Comparison of ENCODE assay signal across 24 cellular contexts in the genomic region with DNA sequence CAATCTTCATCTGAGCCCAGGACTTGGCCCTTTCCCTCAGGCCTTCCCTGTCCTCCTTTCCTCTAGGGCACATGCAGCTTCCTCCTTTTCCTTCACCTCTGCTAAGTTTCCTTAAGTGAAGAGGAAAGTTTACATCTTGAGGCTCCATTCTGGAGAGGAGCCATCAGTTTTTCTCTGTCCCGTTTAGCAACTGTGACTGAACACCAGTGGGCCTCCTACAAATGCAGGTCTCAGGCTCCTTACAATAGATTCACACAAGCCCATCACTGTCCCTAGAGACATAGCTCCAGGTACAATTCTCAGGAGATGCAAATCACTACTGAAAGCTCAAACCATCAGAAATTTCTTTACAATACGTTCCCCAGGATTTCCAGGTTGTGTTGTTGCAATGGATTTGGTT. TPM values are rescaled to one million over a fixed set of nuclear protein-coding genes. Genes with fewer than 3 reads are reported as not detected.
A peak's percentile ranks its signal among the peaks of the same experiment; 100 is the strongest.
DNase-seq lines count a peak whose midpoint lies in the region; ATAC-seq, FAIRE-seq and TF ChIP-seq lines count a peak whose summit lies in the region.
"Had no signal": no experiment of that assay in that cellular context is flagged by ENCODE, and none has a peak within 500 bp of the region (broad histone marks: within the 10 kb centered on the region; RNA-seq: fewer than 3 reads in every experiment).

No MANE protein-coding gene starts in this region.

- FAIRE-seq in astrocyte (lab: Jason Lieb, UNC) = peak; percentile 34
- FAIRE-seq: colon, islet of Langerhans had no signal

- TF ChIP-seq POLR2A in gastroesophageal sphincter (IDR thresholded peaks at IDR 0.05) = no peak
- no peak for TF ChIP-seq POLR2A in sigmoid colon (IDR thresholded peaks at IDR 0.05)
- TF ChIP-seq POLR2A in right lobe of liver (IDR thresholded peaks at IDR 0.05) = no peak
- no peak for TF ChIP-seq POLR2A in spleen (IDR thresholded peaks at IDR 0.05)

- H2AFZ ChIP-seq in astrocyte (ENCODE audit: low read depth, low read length) = no peak overlapping the region
- H2AFZ ChIP-seq: parathyroid adenoma had no signal

- H3K27ac ChIP-seq in BLaER1 treated with 17β-estradiol and CSF1 and Interleukin-3, amounts not matched to agents 10 nM and 100 nM = peak overlapping the region in 8 of 11 experiments; percentile 13 to 65 (median 57); a peak in 15 of 22 replicates
- H3K27ac ChIP-seq in astrocyte (ENCODE audit: low read depth, low read length) (peak overlapping the region; percentile 66), gastroesophageal sphincter (peak overlapping the region; percentile 72 to 83 (median 80)), sigmoid colon (peak overlapping the region; percentile 40 to 78 (median 68)), right lobe of liver (no peak overlapping the region), spleen (peak overlapping the region in 3 of 8 donors; percentile 30 to 40 (median 34))
- H3K27ac ChIP-seq: parathyroid adenoma, WERI-Rb-1 had no signal

- TF ChIP-seq EP300 in gastroesophageal sphincter (IDR thresholded peaks at IDR 0.05) (no peak), sigmoid colon (IDR thresholded peaks at IDR 0.05) (no peak)

- H4K20me1 ChIP-seq in BLaER1 treated with 17β-estradiol and CSF1 and Interleukin-3, amounts not matched to agents 10 nM and 100 nM = no peaks in the 10 kb centered on the region
- H4K20me1 ChIP-seq in astrocyte (ENCODE audit: insufficient read depth, low read length) = no peaks in the 10 kb centered on the region

- peaks cover 0 to 13% (median 5%) of the 10 kb centered on the region in 11 experiments; a peak in 8 of 22 replicates for H3K9me3 ChIP-seq in BLaER1 treated with 17β-estradiol and CSF1 and Interleukin-3, amounts not matched to agents 10 nM and 100 nM (replicated peaks in 1 of 11)
- H3K9me3 ChIP-seq in astrocyte (ENCODE audit: insufficient read depth, low read depth, low read length) (no peaks in the 10 kb centered on the region), gastroesophageal sphincter (no peaks in the 10 kb centered on the region), sigmoid colon (no peaks in the 10 kb centered on the region), right lobe of liver (no peaks in the 10 kb centered on the region), spleen (peaks cover 0 to 5% (median 0%) of the 10 kb centered on the region in 8 donors)
- H3K9me3 ChIP-seq: Peyer's patch had no signal

- no peak overlapping the region for H3K4me3 ChIP-seq in BLaER1 treated with 17β-estradiol and CSF1 and Interleukin-3, amounts not matched to agents 10 nM and 100 nM
- H3K4me3 ChIP-seq in astrocyte (ENCODE audit: insufficient read depth, low read depth, low read length) (no peak overlapping the region), gastroesophageal sphincter (no peak overlapping the region), sigmoid colon (no peak overlapping the region), right lobe of liver (no peak overlapping the region), spleen (no peak overlapping the region)
- H3K4me3 ChIP-seq: Peyer's patch had no signal

- no peak for TF ChIP-seq CTCF in astrocyte (IDR thresholded peaks at IDR 0.05; ENCODE audit: insufficient read depth, low read depth, low read length)
- no peak for TF ChIP-seq CTCF in gastroesophageal sphincter (IDR thresholded peaks at IDR 0.05)
- TF ChIP-seq CTCF in sigmoid colon (IDR thresholded peaks at IDR 0.05) = no peak
- no peak for TF ChIP-seq CTCF in right lobe of liver (IDR thresholded peaks at IDR 0.05)
- no peak for TF ChIP-seq CTCF in GM20000 (IDR thresholded peaks at IDR 0.05; ENCODE audit: extremely low read depth, missing control alignments)
- TF ChIP-seq CTCF in spleen (IDR thresholded peaks at IDR 0.05 in 8 of 11, conservative IDR thresholded peaks at IDR 0.05 in 3 of 11) = no peak

- peaks cover 0 to 62% (median 0%) of the 10 kb centered on the region in 11 experiments; a peak in 9 of 22 replicates for H3K36me3 ChIP-seq in BLaER1 treated with 17β-estradiol and CSF1 and Interleukin-3, amounts not matched to agents 10 nM and 100 nM
- H3K36me3 ChIP-seq in astrocyte (ENCODE audit: insufficient read depth, low read length) (no peaks in the 10 kb centered on the region), gastroesophageal sphincter (peaks cover 0 to 60% of the 10 kb centered on the region in 2 donors), sigmoid colon (peaks cover 0 to 69% (median 22%) of the 10 kb centered on the region in 4 donors), right lobe of liver (no peaks in the 10 kb centered on the region), spleen (peaks cover 0 to 35% (median 0%) of the 10 kb centered on the region in 6 donors)
- H3K36me3 ChIP-seq: Peyer's patch, WERI-Rb-1 had no signal

- H3K4me3 Mint-ChIP-seq in astrocyte (ENCODE audit: unreplicated experiment) = peak overlapping the region; percentile 36
- H3K4me3 Mint-ChIP-seq: CD8-positive, alpha-beta T cell; stimulated activated naive B cell treated with anti-CD40 and anti-IgM and Interleukin-4, amounts not matched to agents 10 μg/mL and 1 μg/mL and 100 μg/mL, for 72 hours had no signal

- H3K9me3 Mint-ChIP-seq in astrocyte (ENCODE audit: unreplicated experiment) = no peaks in the 10 kb centered on the region
- H3K9me3 Mint-ChIP-seq: CD8-positive, alpha-beta T cell had no signal

- H3K27me3 ChIP-seq in BLaER1 treated with 17β-estradiol and CSF1 and Interleukin-3, amounts not matched to agents 10 nM and 100 nM = no peaks in the 10 kb centered on the region
- H3K27me3 ChIP-seq in astrocyte (ENCODE audit: insufficient read depth, low read length) (no peaks in the 10 kb centered on the region), gastroesophageal sphincter (no peaks in the 10 kb centered on the region), sigmoid colon (no peaks in the 10 kb centered on the region), right lobe of liver (no peaks in the 10 kb centered on the region), spleen (replicated peaks in 1 of 7) (no peaks in the 10 kb centered on the region)
- H3K27me3 ChIP-seq: Peyer's patch had no signal

- peaks cover 35% of the 10 kb centered on the region for H3K4me1 Mint-ChIP-seq in astrocyte (ENCODE audit: low read depth, unreplicated experiment)

- H3K27ac Mint-ChIP-seq in astrocyte (ENCODE audit: unreplicated experiment) = peak overlapping the region; percentile 87
- H3K27ac Mint-ChIP-seq: activated T-helper 2 cell treated with anti-CD3 and anti-CD28 coated beads, Interferon-gamma antibody, Interleukin-2, Interleukin-4, amounts not matched to agents 10 μg/mL and 5 μg/mL and 100 μg/mL, durations not matched to agents 14 hours and 24 hours and 36 hours; CD8-positive, alpha-beta T cell; stimulated activated naive B cell treated with anti-CD40 and anti-IgM and Interleukin-4, amounts not matched to agents 10 μg/mL and 1 μg/mL and 100 μg/mL, for 72 hours had no signal

- 28 to 55% methylated on average over 2 of the region's 2 CpGs for WGBS in gastroesophageal sphincter (ENCODE audit: low coverage in 1 of 2), 2 donors
- 61 to 78% methylated on average over 2 of the region's 2 CpGs for WGBS in sigmoid colon, 2 donors
- 35% methylated on average over 2 of the region's 2 CpGs for WGBS in right lobe of liver (ENCODE audit: insufficient coverage, low coverage, low lambda C conversion rate, missing lambda C conversion rate)
- 63 to 86% (median 67%) methylated on average over 2 of the region's 2 CpGs for WGBS in spleen, 5 donors

- no peaks in the 10 kb centered on the region for H3K79me2 ChIP-seq in astrocyte (ENCODE audit: insufficient read depth, low read length)
- H3K79me2 ChIP-seq: parathyroid adenoma had no signal

- H3K4me1 ChIP-seq in BLaER1 treated with 17β-estradiol and CSF1 and Interleukin-3, amounts not matched to agents 10 nM and 100 nM = peaks cover 0 to 94% (median 63%) of the 10 kb centered on the region in 10 experiments; a peak in 15 of 20 replicates
- H3K4me1 ChIP-seq in astrocyte (ENCODE audit: insufficient read depth, low read length) (peaks cover 20% of the 10 kb centered on the region), gastroesophageal sphincter (peaks cover 0 to 49% (median 9%) of the 10 kb centered on the region in 3 donors), sigmoid colon (peaks cover 0 to 40% (median 26%) of the 10 kb centered on the region in 4 donors), right lobe of liver (no peaks in the 10 kb centered on the region), spleen (peaks cover 0 to 21% (median 6%) of the 10 kb centered on the region in 6 donors)
- H3K4me1 ChIP-seq: parathyroid adenoma, Peyer's patch had no signal

- DNase-seq in astrocyte (ENCODE audit: low read depth) (no peak), sigmoid colon (no peak), right lobe of liver (no peak), GM20000 (ENCODE audit: low spot score) (no peak), NCI-H2029 (lab: John Stamatoyannopoulos, UW) (no peak), spleen (no peak)
- DNase-seq: ACHN; activated CD8-positive, alpha-beta memory T cell treated with anti-CD3 and anti-CD28 coated beads for 24 hours; CD8-positive, alpha-beta T cell; DND-41; head of caudate nucleus; midbrain; NCI-H748 treated with DMSO at 0.1 percent for 48 hours; Peyer's patch; stimulated activated CD4-positive, alpha-beta T cell treated with anti-CD3 and anti-CD28 coated beads, Interleukin-12 subunit alpha, Interleukin-12 subunit beta, amount 100 ng/mL, for 4 hours; stimulated activated naive B cell treated with anti-CD40 and anti-IgM and Interleukin-4, amounts not matched to agents 10 μg/mL and 1 μg/mL and 100 μg/mL, for 72 hours; WERI-Rb-1 had no signal

- H3K27me3 Mint-ChIP-seq in astrocyte (ENCODE audit: low read depth, unreplicated experiment) = no peaks in the 10 kb centered on the region
- H3K27me3 Mint-ChIP-seq: IgD-negative memory B cell; stimulated activated naive B cell treated with anti-CD40 and anti-IgM and Interleukin-4, amounts not matched to agents 10 μg/mL and 1 μg/mL and 100 μg/mL, for 72 hours had no signal

- intact Hi-C loops in sigmoid colon (cut with DNase I) = no loop called here
- intact Hi-C loops in right lobe of liver (cut with DNase I) = no loop called here
- intact Hi-C loops in spleen (cut with DNase I; ENCODE audit: low total_unique reads) = no loop called here

- H3K9ac ChIP-seq in BLaER1 treated with 17β-estradiol and CSF1 and Interleukin-3, amounts not matched to agents 10 nM and 100 nM = peak overlapping the region in 1 of 11 experiments; percentile 8; a peak in 1 of 22 replicates
- peak overlapping the region; percentile 21 for H3K9ac ChIP-seq in astrocyte (ENCODE audit: low read length)
- H3K9ac ChIP-seq: parathyroid adenoma had no signal

- H3K36me3 Mint-ChIP-seq in astrocyte (ENCODE audit: low read depth, unreplicated experiment) = peaks cover 10% of the 10 kb centered on the region
- H3K36me3 Mint-ChIP-seq: CD8-positive, alpha-beta T cell had no signal

- ATAC-seq in gastroesophageal sphincter (no peak), right lobe of liver (no peak)
- ATAC-seq: CD8-positive, alpha-beta T cell; stimulated activated naive B cell treated with anti-CD40 and anti-IgM and Interleukin-4, amounts not matched to agents 10 μg/mL and 1 μg/mL and 100 μg/mL, for 72 hours had no signal

- H3K4me2 ChIP-seq in BLaER1 treated with 17β-estradiol and CSF1 and Interleukin-3, amounts not matched to agents 10 nM and 100 nM = peak overlapping the region in 9 of 11 experiments; percentile 8 to 77 (median 68); a peak in 17 of 22 replicates
- H3K4me2 ChIP-seq in astrocyte (ENCODE audit: low read length) = peak overlapping the region; percentile 18

RNA-seq across cellular contexts. Expression of a gene that starts 23.3 kb away (rescaled TPM):
- total RNA-seq in astrocyte (0.14 and 0.27 TPM in 2 replicates), gastroesophageal sphincter (100 to 1,000 TPM in 2 of 4 donors, 10 to 100 TPM in 2; 13.2 to 191 (median 102) TPM), sigmoid colon (100 to 1,000 TPM in 3 of 4 donors, 10 to 100 TPM in 1; 41.5 to 158 (median 133) TPM), right lobe of liver (10 to 100 TPM in 5 of 6 experiments, 1 to 10 TPM in 1; 9.3 to 60.8 (median 28.3) TPM), spleen (100 to 1,000 TPM in 5 of 7 donors, 10 to 100 TPM in 2; 83.4 to 338 (median 250) TPM)
- polyA plus RNA-seq in sigmoid colon (10 to 100 TPM; 21.3 to 29.4 (median 22.7) TPM), spleen (10 to 100 TPM; 20.2 to 35.9 (median 33.9) TPM)
- total RNA-seq: activated T-helper 2 cell treated with anti-CD3 and anti-CD28 coated beads, Interferon-gamma antibody, Interleukin-2, Interleukin-4, amounts not matched to agents 10 μg/mL and 5 μg/mL and 100 μg/mL, durations not matched to agents 14 hours and 24 hours and 36 hours; CD8-positive, alpha-beta T cell had no signal

RNA-seq across cellular contexts. Expression of a gene that starts 50.8 kb away (rescaled TPM):
- 25.4 and 31.2 TPM in 2 replicates for total RNA-seq in astrocyte
- 10 to 100 TPM; 28.4 to 44.8 (median 38.1) TPM for total RNA-seq in gastroesophageal sphincter
- 10 to 100 TPM; 19.7 to 30.3 (median 26.5) TPM for total RNA-seq in sigmoid colon
- 10 to 100 TPM; 13.1 to 22.8 (median 21.3) TPM for polyA plus RNA-seq in sigmoid colon
- 10 to 100 TPM; 11.2 to 21.0 (median 15.1) TPM for total RNA-seq in right lobe of liver
- total RNA-seq in spleen = 10 to 100 TPM; 45.8 to 86.2 (median 51.3) TPM
- 10 to 100 TPM; 13.3 to 22.2 (median 16.6) TPM for polyA plus RNA-seq in spleen

Comparison
In these comparisons a context has a peak if more than half of its experiments do, and no peak if none do; other contexts are left out.
1. H3K27ac ChIP-seq: peak in BLaER1 treated with 17β-estradiol and CSF1 and Interleukin-3, amounts not matched to agents 10 nM and 100 nM (8 of 11), astrocyte (single experiment), gastroesophageal sphincter (4 of 4) and sigmoid colon (4 of 4); none in right lobe of liver (0 of 3).